19 cellular contexts compared by ENCODE assay signal in the genomic region with DNA sequence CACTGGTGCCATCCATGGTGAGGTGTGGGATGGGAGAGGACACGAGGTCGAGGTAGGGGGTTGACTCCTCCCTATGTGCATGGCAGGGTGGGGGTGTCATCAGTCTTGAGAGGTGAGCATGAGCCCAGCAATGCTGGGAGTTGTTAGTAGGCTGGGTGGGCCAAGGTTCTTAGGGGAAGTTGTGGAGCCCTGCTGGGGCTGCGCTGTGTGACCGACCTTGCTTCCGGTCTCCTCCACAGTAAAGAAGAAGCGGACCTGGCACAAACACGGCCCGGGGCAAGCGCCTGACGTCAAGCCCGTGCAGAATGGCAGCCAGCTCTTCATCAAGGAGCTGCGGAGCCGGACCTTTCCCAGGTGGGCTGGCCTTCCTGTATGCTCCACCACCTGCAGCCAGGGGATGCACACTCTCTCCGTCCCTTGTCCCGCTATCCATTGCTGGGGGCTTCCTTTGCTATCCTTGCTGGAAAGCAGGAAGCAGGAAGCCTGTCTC.
"Had no signal": no experiment of that assay in that cellular context is flagged by ENCODE, and none has a peak within 500 bp of the region (broad histone marks: within the 10 kb centered on the region; RNA-seq: fewer than 3 reads in every experiment).

No MANE protein-coding gene starts in this region.

- H3K9me3 ChIP-seq: colonic mucosa, gastrocnemius medialis, upper lobe of left lung had no signal

- H3K27ac ChIP-seq: ascending aorta, brain microvascular endothelial cell, colonic mucosa, esophagus squamous epithelium, gastrocnemius medialis, thoracic aorta, upper lobe of left lung had no signal

- DNase-seq: activated CD4-positive, alpha-beta T cell treated with anti-CD3 and anti-CD28 coated beads for 4 hours; activated CD4-positive, CD25-positive, alpha-beta regulatory T cell; activated gamma-delta T cell; activated T-cell treated with anti-CD3 and anti-CD28 coated beads, Interleukin-2, amount 50 U/mL, for 48 hours; brain microvascular endothelial cell; central memory CD4-positive, alpha-beta T cell; colonic mucosa; esophagus squamous epithelium; gastrocnemius medialis; hypothalamus; left ventricle myocardium superior; occipital lobe; stimulated activated CD4-positive, alpha-beta T cell treated with anti-CD3 and anti-CD28 coated beads, Interleukin-4, amount 100 ng/mL, for 1 hour; stimulated activated naive CD4-positive, alpha-beta T cell; T-helper 9 cell had no signal

- ATAC-seq: activated naive CD4-positive, alpha-beta T cell treated with anti-CD3 and anti-CD28 coated beads, Interleukin-2, amount 50 U/mL, for 72 hours; gastrocnemius medialis had no signal

- H3K27me3 ChIP-seq: ascending aorta, brain microvascular endothelial cell, colonic mucosa, esophagus squamous epithelium, gastrocnemius medialis, upper lobe of left lung had no signal

- H3K4me1 ChIP-seq: ascending aorta, colonic mucosa, esophagus squamous epithelium, upper lobe of left lung had no signal

- H3K27ac Mint-ChIP-seq: activated naive CD4-positive, alpha-beta T cell treated with anti-CD3 and anti-CD28 coated beads, Interleukin-2, amount 50 U/mL, for 72 hours had no signal

- H3K4me3 ChIP-seq: ascending aorta, colonic mucosa, esophagus squamous epithelium, gastrocnemius medialis, thoracic aorta, upper lobe of left lung had no signal

- H3K36me3 ChIP-seq: colonic mucosa had no signal
